Comparison of ENCODE assay signal across 9 cellular contexts in genomic region chr22:17742528-17742902, GRCh38. TPM values are rescaled to one million over a fixed set of nuclear protein-coding genes. Genes with fewer than 3 reads are reported as not detected.
DNase-seq lines count a peak whose midpoint lies in the region; TF ChIP-seq lines count a peak whose summit lies in the region.
"Had no signal": no experiment of that assay in that cellular context is flagged by ENCODE, and none has a peak within 500 bp of the region (broad histone marks: within the 10 kb centered on the region; RNA-seq: fewer than 3 reads in every experiment).

No MANE protein-coding gene starts in this region.

- H3K4me1 Mint-ChIP-seq in activated CD4-positive, alpha-beta memory T cell treated with anti-CD3 and anti-CD28 coated beads, Interleukin-2, amount 10 ng/mL, durations not matched to agents 7 days and 5 days: no peaks in the 10 kb centered on the region

- no peak overlapping the region for H4K91ac ChIP-seq in mesenchymal stem cell (ENCODE audit: low read length)

- no peaks in the 10 kb centered on the region for H3K27me3 ChIP-seq in mesenchymal stem cell (ENCODE audit: control insufficient read depth in 1 of 2, insufficient read depth in 1 of 2, low read length in 2 of 2)

- H3K27ac Mint-ChIP-seq in activated CD4-positive, alpha-beta memory T cell treated with anti-CD3 and anti-CD28 coated beads, Interleukin-2, amount 10 ng/mL, durations not matched to agents 7 days and 5 days: no peak overlapping the region

- no peak overlapping the region for H3K4me3 Mint-ChIP-seq in activated CD4-positive, alpha-beta memory T cell treated with anti-CD3 and anti-CD28 coated beads, Interleukin-2, amount 10 ng/mL, durations not matched to agents 7 days and 5 days

- no peak overlapping the region for H2BK120ac ChIP-seq in mesenchymal stem cell (ENCODE audit: low read depth, low read length)

- no peak overlapping the region for H3K23ac ChIP-seq in mesenchymal stem cell (ENCODE audit: low read length in 2 of 2)

- H3K36me3 Mint-ChIP-seq in activated CD4-positive, alpha-beta memory T cell treated with anti-CD3 and anti-CD28 coated beads, Interleukin-2, amount 10 ng/mL, durations not matched to agents 7 days and 5 days (ENCODE audit: low read depth): no peaks in the 10 kb centered on the region

- no peak overlapping the region for H3K4me3 ChIP-seq in HFF-Myc (replicated peaks; ENCODE audit: low read depth, low read length)
- H3K4me3 ChIP-seq in mesenchymal stem cell (ENCODE audit: insufficient read depth in 1 of 2, low read depth in 1 of 2, low read length in 2 of 2): no peak overlapping the region
- H3K4me3 ChIP-seq: SK-N-MC had no signal

- POLR2A ChIA-PET in activated CD4-positive, alpha-beta memory T cell treated with anti-CD3 and anti-CD28 coated beads, Interleukin-2, amount 10 ng/mL, durations not matched to agents 7 days and 5 days (lab: Charles Lee): interaction anchor here (0.8 to 2.4 kb wide), 3 partner anchors 35 to 336 kb away, joined by 3 to 5 read pairs (median 3); partner anchors contain the start of gene PEX26

- no peaks in the 10 kb centered on the region for H3K9me3 Mint-ChIP-seq in activated CD4-positive, alpha-beta memory T cell treated with anti-CD3 and anti-CD28 coated beads, Interleukin-2, amount 10 ng/mL, durations not matched to agents 7 days and 5 days

- peaks cover 15 to 34% of the 10 kb centered on the region in 2 experiments for H3K36me3 ChIP-seq in mesenchymal stem cell (ENCODE audit: control insufficient read depth in 1 of 2, insufficient read depth in 2 of 2, low read depth in 1 of 2, low read length in 2 of 2)

- H3K79me1 ChIP-seq in mesenchymal stem cell (replicated peaks; ENCODE audit: low read length, poor library complexity, severe bottlenecking): peaks cover 11% of the 10 kb centered on the region

- no peak overlapping the region for H3K27ac ChIP-seq in mesenchymal stem cell (ENCODE audit: low read length, poor library complexity, severe bottlenecking)
- H3K27ac ChIP-seq: SK-N-MC had no signal

- no peak overlapping the region for H3K4ac ChIP-seq in mesenchymal stem cell (ENCODE audit: low read depth in 1 of 2, low read length in 2 of 2)

- H3K14ac ChIP-seq in mesenchymal stem cell (ENCODE audit: low read length in 2 of 2): no peak overlapping the region

- no peak overlapping the region for H4K8ac ChIP-seq in mesenchymal stem cell (ENCODE audit: low read length)

- 55% methylated on average over 9 of the region's 9 CpGs for WGBS in mesenchymal stem cell

- peak overlapping the region in 1 of 2 experiments; percentile 18 for H3K18ac ChIP-seq in mesenchymal stem cell (ENCODE audit: low read depth in 1 of 2, low read length in 2 of 2)

- no peak overlapping the region for H2BK15ac ChIP-seq in mesenchymal stem cell (ENCODE audit: low read depth, poor library complexity, severe bottlenecking)

- peak; percentile 82 for TF ChIP-seq CTCF in HFF-Myc (IDR thresholded peaks at IDR 0.05; ENCODE audit: low read depth, low read length, missing control alignments)

- no peak overlapping the region for H2AK5ac ChIP-seq in mesenchymal stem cell (ENCODE audit: low read length, severe bottlenecking)

- no peaks in the 10 kb centered on the region for H3K9me3 ChIP-seq in mesenchymal stem cell (ENCODE audit: control insufficient read depth, low read length)

- DNase-seq in D341Med (ENCODE audit: low spot score) (peak; percentile 92), HFF-Myc (ENCODE audit: extremely low read depth, low read depth) (peak; percentile 51), NCI-H446 treated with DMSO at 0.1 percent for 48 hours (lab: John Stamatoyannopoulos, UW) (peak; percentile 8), mesenchymal stem cell (peak; percentile 67), OCI-M2 (lab: John Stamatoyannopoulos, UW; ENCODE audit: unreplicated experiment) (no peak)
- peak; percentile 66 for DNase-seq in activated CD4-positive, alpha-beta memory T cell treated with anti-CD3 and anti-CD28 coated beads, Interleukin-2, amount 10 ng/mL, durations not matched to agents 7 days and 5 days
- DNase-seq in effector CD8-positive, alpha-beta T cell (lab: John Stamatoyannopoulos, UW): peak; percentile 49
- peak; percentile 28 to 54 for DNase-seq in stimulated activated CD8-positive, alpha-beta memory T cell treated with anti-CD3 and anti-CD28 coated beads, Interleukin-4, amount 100 ng/mL, for 4 hours (ENCODE audit: low read depth in 2 of 2, low spot score in 1 of 2)

- H2AFZ ChIP-seq in mesenchymal stem cell (ENCODE audit: low read depth, low read length): no peak overlapping the region

- H3K4me2 ChIP-seq in mesenchymal stem cell (ENCODE audit: low read length, poor library complexity, severe bottlenecking): no peak overlapping the region

- peaks cover 12% of the 10 kb centered on the region for H3K4me1 ChIP-seq in mesenchymal stem cell (ENCODE audit: control insufficient read depth, insufficient read depth, low read depth, low read length)

- no peaks in the 10 kb centered on the region for H3K27me3 Mint-ChIP-seq in activated CD4-positive, alpha-beta memory T cell treated with anti-CD3 and anti-CD28 coated beads, Interleukin-2, amount 10 ng/mL, durations not matched to agents 7 days and 5 days

- no peak overlapping the region for H2BK5ac ChIP-seq in mesenchymal stem cell (ENCODE audit: low read depth, low read length, poor library complexity, severe bottlenecking)

- H3K9ac ChIP-seq in mesenchymal stem cell (ENCODE audit: low read length): no peak overlapping the region

- H2BK12ac ChIP-seq in mesenchymal stem cell (ENCODE audit: low read length in 2 of 2): no peak overlapping the region

- CTCF ChIA-PET in activated CD4-positive, alpha-beta memory T cell treated with anti-CD3 and anti-CD28 coated beads, Interleukin-2, amount 10 ng/mL, durations not matched to agents 7 days and 5 days (lab: Charles Lee): interaction anchor here (0.6 to 4.8 kb wide), 14 partner anchors 9 to 333 kb away, joined by 3 to 98 read pairs (median 5); partner anchors contain the start of gene BID

RNA-seq across cellular contexts. Expression of gene BID, which starts 31.8 kb away (rescaled TPM):
- total RNA-seq in activated CD4-positive, alpha-beta memory T cell treated with anti-CD3 and anti-CD28 coated beads, Interleukin-2, amount 10 ng/mL, durations not matched to agents 7 days and 5 days: 10 to 100 TPM; 21.4 to 25.7 TPM
- 25.7 TPM for polyA plus RNA-seq in mesenchymal stem cell (2013, experiment 1 of 2)
- polyA plus RNA-seq in mesenchymal stem cell (2013, experiment 2 of 2): 25.8 TPM
